Comparison of ENCODE assay signal across 7 cellular contexts in genomic region chr4:47383829-47384427, GRCh38.
DNase-seq lines count a peak whose midpoint lies in the region; ATAC-seq, FAIRE-seq and TF ChIP-seq lines count a peak whose summit lies in the region.

No MANE protein-coding gene starts in this region.

- H3K4me3 ChIP-seq in RWPE2 (ENCODE audit: severe bottlenecking) (no peak overlapping the region), tibial artery (no peak overlapping the region)

- H3K36me3 ChIP-seq in RWPE2 (ENCODE audit: low read depth) (no peaks in the 10 kb centered on the region), tibial artery (no peaks in the 10 kb centered on the region)

- DNase-seq in GF-D8 (lab: John Stamatoyannopoulos, UW) = peak; percentile 21
- DNase-seq in HTR-8/SVneo (ENCODE audit: insufficient read length, low spot score) = peak; percentile 32
- DNase-seq in RWPE2 (ENCODE audit: low spot score) = no peak
- peak; percentile 13 for DNase-seq in fibroblast of the conjunctiva (ENCODE audit: low read depth)
- DNase-seq in tibial artery = no peak
- DNase-seq in HPDE6-E6E7 (ENCODE audit: extremely low spot score) = no peak

- TF ChIP-seq CTCF in RWPE2 (IDR thresholded peaks at IDR 0.05; ENCODE audit: poor library complexity, severe bottlenecking) = peak; percentile 83
- TF ChIP-seq CTCF in tibial artery (IDR thresholded peaks at IDR 0.05) = peak; percentile 41 to 49

- ATAC-seq in RWPE2 (ENCODE audit: low read depth) = no peak
- ATAC-seq in HG02623 (IDR thresholded peaks at IDR 0.05; ENCODE audit: unreplicated experiment) = no peak

- intact Hi-C loops in tibial artery (cut with DNase I; ENCODE audit: low total_unique reads) = loop anchor here (5.0 to 10.0 kb wide), 2 partner anchors 452 to 539 kb away; no protein-coding TSS in a partner anchor

- no peaks in the 10 kb centered on the region for H3K27me3 ChIP-seq in RWPE2 (ENCODE audit: insufficient read depth, poor library complexity, severe bottlenecking)
- H3K27me3 ChIP-seq in tibial artery = no peaks in the 10 kb centered on the region

- no peak for FAIRE-seq in HTR-8/SVneo (lab: Jason Lieb, UNC)

- H3K27ac ChIP-seq in RWPE2 (ENCODE audit: poor library complexity, severe bottlenecking) (no peak overlapping the region), tibial artery (no peak overlapping the region)

- H3K9me3 ChIP-seq in RWPE2 (ENCODE audit: severe bottlenecking) (no peaks in the 10 kb centered on the region), tibial artery (no peaks in the 10 kb centered on the region)

- H3K4me1 ChIP-seq in RWPE2 (ENCODE audit: insufficient read depth, poor library complexity, severe bottlenecking) (no peaks in the 10 kb centered on the region), tibial artery (no peaks in the 10 kb centered on the region)

Comparison
In these comparisons a context has a peak if more than half of its experiments do, and no peak if none do; other contexts are left out.
1. DNase-seq: peak in GF-D8 (single experiment), HTR-8/SVneo (single experiment) and fibroblast of the conjunctiva (single experiment); none in RWPE2 (single experiment), tibial artery (0 of 2) and HPDE6-E6E7 (single experiment).